Comparison of ENCODE assay signal across 1 cellular context in the genomic region with DNA sequence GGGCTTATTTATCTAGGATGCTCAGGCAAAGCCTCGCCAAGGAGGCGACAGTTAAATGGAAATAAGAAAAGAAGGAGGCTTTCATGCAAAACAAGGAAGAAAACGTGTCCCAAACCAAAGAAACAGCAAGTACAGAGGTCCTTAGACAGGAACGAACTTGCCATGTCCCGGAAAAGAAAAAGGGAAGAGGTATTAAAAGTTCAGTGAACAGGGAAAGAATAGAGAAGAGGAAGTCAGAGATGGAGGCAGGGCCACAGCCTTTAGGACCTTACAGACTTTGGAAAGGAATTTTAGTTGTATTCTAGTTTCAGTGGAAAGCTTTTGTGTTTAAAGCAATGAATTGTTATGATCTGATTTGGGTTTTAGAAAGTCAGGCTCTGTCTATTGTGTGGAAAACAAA.
TF ChIP-seq lines count a peak whose summit lies in the region.

No MANE protein-coding gene starts in this region.

TF ChIP-seq in GM12878, 131 proteins besides CTCF, POLR2A, EP300 and RAD21:
- TF ChIP-seq SPI1 (IDR thresholded peaks at IDR 0.05; ENCODE audit: borderline replicate concordance, insufficient read depth, low read depth, low read length), result peak; percentile 7; the same call in 1 of the 2 replicates
- TF ChIP-seq, protein P1, sequence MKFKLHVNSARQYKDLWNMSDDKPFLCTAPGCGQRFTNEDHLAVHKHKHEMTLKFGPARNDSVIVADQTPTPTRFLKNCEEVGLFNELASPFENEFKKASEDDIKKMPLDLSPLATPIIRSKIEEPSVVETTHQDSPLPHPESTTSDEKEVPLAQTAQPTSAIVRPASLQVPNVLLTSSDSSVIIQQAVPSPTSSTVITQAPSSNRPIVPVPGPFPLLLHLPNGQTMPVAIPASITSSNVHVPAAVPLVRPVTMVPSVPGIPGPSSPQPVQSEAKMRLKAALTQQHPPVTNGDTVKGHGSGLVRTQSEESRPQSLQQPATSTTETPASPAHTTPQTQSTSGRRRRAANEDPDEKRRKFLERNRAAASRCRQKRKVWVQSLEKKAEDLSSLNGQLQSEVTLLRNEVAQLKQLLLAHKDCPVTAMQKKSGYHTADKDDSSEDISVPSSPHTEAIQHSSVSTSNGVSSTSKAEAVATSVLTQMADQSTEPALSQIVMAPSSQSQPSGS (IDR thresholded peaks at IDR 0.05; ENCODE audit: low read length), result no peak
- TF ChIP-seq, protein P2, sequence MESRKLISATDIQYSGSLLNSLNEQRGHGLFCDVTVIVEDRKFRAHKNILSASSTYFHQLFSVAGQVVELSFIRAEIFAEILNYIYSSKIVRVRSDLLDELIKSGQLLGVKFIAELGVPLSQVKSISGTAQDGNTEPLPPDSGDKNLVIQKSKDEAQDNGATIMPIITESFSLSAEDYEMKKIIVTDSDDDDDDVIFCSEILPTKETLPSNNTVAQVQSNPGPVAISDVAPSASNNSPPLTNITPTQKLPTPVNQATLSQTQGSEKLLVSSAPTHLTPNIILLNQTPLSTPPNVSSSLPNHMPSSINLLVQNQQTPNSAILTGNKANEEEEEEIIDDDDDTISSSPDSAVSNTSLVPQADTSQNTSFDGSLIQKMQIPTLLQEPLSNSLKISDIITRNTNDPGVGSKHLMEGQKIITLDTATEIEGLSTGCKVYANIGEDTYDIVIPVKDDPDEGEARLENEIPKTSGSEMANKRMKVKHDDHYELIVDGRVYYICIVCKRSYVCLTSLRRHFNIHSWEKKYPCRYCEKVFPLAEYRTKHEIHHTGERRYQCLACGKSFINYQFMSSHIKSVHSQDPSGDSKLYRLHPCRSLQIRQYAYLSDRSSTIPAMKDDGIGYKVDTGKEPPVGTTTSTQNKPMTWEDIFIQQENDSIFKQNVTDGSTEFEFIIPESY (IDR thresholded peaks at IDR 0.05), result no peak
